In genomic region chr1:1235016-1235744, GRCh38 we compare ENCODE assay signal across 16 cellular contexts. TPM values are rescaled to one million over a fixed set of nuclear protein-coding genes. Genes with fewer than 3 reads are reported as not detected.
DNase-seq lines count a peak whose midpoint lies in the region; ATAC-seq and TF ChIP-seq lines count a peak whose summit lies in the region.
"Had no signal": no experiment of that assay in that cellular context is flagged by ENCODE, and none has a peak within 500 bp of the region (broad histone marks: within the 10 kb centered on the region; RNA-seq: fewer than 3 reads in every experiment).

No MANE protein-coding gene starts in this region.

- H3K4me1 ChIP-seq in cardiac muscle cell (ENCODE audit: low read depth) (peaks cover 9% of the 10 kb centered on the region), right cardiac atrium (ENCODE audit: control insufficient read depth, insufficient read depth, low read length) (peaks cover 5% of the 10 kb centered on the region), HEK293 (ENCODE audit: control insufficient read depth, insufficient read depth, low read length) (no peaks in the 10 kb centered on the region; the same call in 1 of the 2 replicates), neuronal stem cell (ENCODE audit: control insufficient read depth in 2 of 2, insufficient read depth in 1 of 2, low read depth in 1 of 2, low read length in 2 of 2) (peaks cover 20 to 44% of the 10 kb centered on the region in 2 donors)

- no peaks in the 10 kb centered on the region for H3K9me3 Mint-ChIP-seq in activated T-helper 1 cell treated with anti-CD3 and anti-CD28 coated beads, Interleukin-12 subunit alpha, Interleukin-12 subunit beta, Interleukin-2, Interleukin-4 antibody, amounts not matched to agents 30 ng/mL and 10 ng/mL and 1 ng/mL, durations not matched to agents 14 hours and 24 hours and 36 hours
- H3K9me3 Mint-ChIP-seq: CD8-positive, alpha-beta T cell; IgD-negative memory B cell had no signal

- peak overlapping the region; percentile 19 for H2BK5ac ChIP-seq in neuronal stem cell (ENCODE audit: low read length)

- peak overlapping the region; percentile 63 for H3K14ac ChIP-seq in neuronal stem cell (ENCODE audit: low read length)

- no peak overlapping the region for H4K91ac ChIP-seq in neuronal stem cell (ENCODE audit: low read depth, low read length, poor library complexity)

- ATAC-seq in right cardiac atrium (no peak), HG02870 (IDR thresholded peaks at IDR 0.05; ENCODE audit: unreplicated experiment) (no peak), GM21723 (IDR thresholded peaks at IDR 0.05; ENCODE audit: unreplicated experiment) (no peak)
- ATAC-seq: CD8-positive, alpha-beta T cell had no signal

- no peak overlapping the region for H3K9ac ChIP-seq in neuronal stem cell (ENCODE audit: low read depth, low read length, poor library complexity)

- TF ChIP-seq CTCF in cardiac muscle cell (IDR thresholded peaks at IDR 0.05; ENCODE audit: low read depth, low read length) (no peak), HEK293 (tag by site-specific recombination; IDR thresholded peaks at IDR 0.05) (no peak)

- H2AK5ac ChIP-seq in neuronal stem cell (ENCODE audit: low read depth, low read length), result no peak overlapping the region

- peak overlapping the region; percentile 11 for H3K4me3 Mint-ChIP-seq in activated T-helper 1 cell treated with anti-CD3 and anti-CD28 coated beads, Interleukin-12 subunit alpha, Interleukin-12 subunit beta, Interleukin-2, Interleukin-4 antibody, amounts not matched to agents 30 ng/mL and 10 ng/mL and 1 ng/mL, durations not matched to agents 14 hours and 24 hours and 36 hours

- intact Hi-C loops in right cardiac atrium (cut with DNase I), result loop anchor here in 1 of 4 donors (10.0 kb wide), 1 partner anchor 110 kb away; no protein-coding TSS in a partner anchor
- intact Hi-C loops in activated T-helper 1 cell treated with anti-CD3 and anti-CD28 coated beads, Interleukin-12 subunit alpha, Interleukin-12 subunit beta, Interleukin-2, Interleukin-4 antibody, amounts not matched to agents 30 ng/mL and 10 ng/mL and 1 ng/mL, durations not matched to agents 14 hours and 24 hours and 36 hours (cut with micrococcal nuclease), result no loop called here

- H3K4me1 Mint-ChIP-seq in activated T-helper 1 cell treated with anti-CD3 and anti-CD28 coated beads, Interleukin-12 subunit alpha, Interleukin-12 subunit beta, Interleukin-2, Interleukin-4 antibody, amounts not matched to agents 30 ng/mL and 10 ng/mL and 1 ng/mL, durations not matched to agents 14 hours and 24 hours and 36 hours (ENCODE audit: low read depth), result peaks cover 19% of the 10 kb centered on the region

- DNase-seq in cardiac muscle cell (ENCODE audit: low read depth in 1 of 2, low spot score in 1 of 2) (no peak), right cardiac atrium (no peak), neuronal stem cell (ENCODE audit: low spot score) (no peak)
- no peak for DNase-seq in activated T-helper 1 cell treated with anti-CD3 and anti-CD28 coated beads, Interleukin-12 subunit alpha, Interleukin-12 subunit beta, Interleukin-2, Interleukin-4 antibody, amounts not matched to agents 30 ng/mL and 10 ng/mL and 1 ng/mL, durations not matched to agents 14 hours and 24 hours and 36 hours (ENCODE audit: low spot score)
- DNase-seq in stimulated activated CD4-positive, alpha-beta T cell treated with anti-CD3 and anti-CD28 coated beads, Interleukin-2, amount 100 ng/mL, for 24 hours, result no peak
- DNase-seq: CD8-positive, alpha-beta T cell; DMS79 treated with DMSO at 0.1 percent for 48 hours; NCI-H1930 had no signal

- H2BK120ac ChIP-seq in neuronal stem cell (ENCODE audit: low read depth, low read length), result no peak overlapping the region

- no peak overlapping the region for H3K18ac ChIP-seq in neuronal stem cell (ENCODE audit: low read length)

- no peaks in the 10 kb centered on the region for H3K27me3 ChIP-seq in cardiac muscle cell
- no peaks in the 10 kb centered on the region for H3K27me3 ChIP-seq in right cardiac atrium (ENCODE audit: control insufficient read depth, insufficient read depth)
- no peaks in the 10 kb centered on the region for H3K27me3 ChIP-seq in neuronal stem cell (ENCODE audit: control insufficient read depth in 3 of 3, insufficient read depth in 3 of 3, low read depth in 1 of 3, low read length in 3 of 3)

- POLR2A ChIA-PET in HEK293 (lab: Yijun Ruan, JAX), result no interaction called here

- no peaks in the 10 kb centered on the region for H3K27me3 Mint-ChIP-seq in activated T-helper 1 cell treated with anti-CD3 and anti-CD28 coated beads, Interleukin-12 subunit alpha, Interleukin-12 subunit beta, Interleukin-2, Interleukin-4 antibody, amounts not matched to agents 30 ng/mL and 10 ng/mL and 1 ng/mL, durations not matched to agents 14 hours and 24 hours and 36 hours (ENCODE audit: insufficient read depth)

- H3K27ac Mint-ChIP-seq in activated T-helper 1 cell treated with anti-CD3 and anti-CD28 coated beads, Interleukin-12 subunit alpha, Interleukin-12 subunit beta, Interleukin-2, Interleukin-4 antibody, amounts not matched to agents 30 ng/mL and 10 ng/mL and 1 ng/mL, durations not matched to agents 14 hours and 24 hours and 36 hours, result no peak overlapping the region
- H3K27ac Mint-ChIP-seq: CD8-positive, alpha-beta T cell had no signal

- H2BK12ac ChIP-seq in neuronal stem cell (ENCODE audit: low read length), result no peak overlapping the region

- CTCF ChIA-PET in HEK293 (lab: Yijun Ruan, JAX), result interaction anchor here (0.6 kb wide), 1 partner anchor 29 kb away, joined by 3 read pairs; no protein-coding TSS in a partner anchor

- no peak overlapping the region for H3K4ac ChIP-seq in neuronal stem cell (ENCODE audit: low read length)

- no peak overlapping the region for H2BK15ac ChIP-seq in neuronal stem cell (ENCODE audit: low read length)

- peaks cover 17% of the 10 kb centered on the region for H3K36me3 Mint-ChIP-seq in activated T-helper 1 cell treated with anti-CD3 and anti-CD28 coated beads, Interleukin-12 subunit alpha, Interleukin-12 subunit beta, Interleukin-2, Interleukin-4 antibody, amounts not matched to agents 30 ng/mL and 10 ng/mL and 1 ng/mL, durations not matched to agents 14 hours and 24 hours and 36 hours (ENCODE audit: low read depth)
- H3K36me3 Mint-ChIP-seq: IgD-negative memory B cell had no signal

- no peak overlapping the region for H2AFZ ChIP-seq in neuronal stem cell (ENCODE audit: low read length)

- H3K4me3 ChIP-seq in cardiac muscle cell (no peak overlapping the region), right cardiac atrium (ENCODE audit: low read length) (no peak overlapping the region), HEK293 (ENCODE audit: low read depth, low read length) (no peak overlapping the region), neuronal stem cell (ENCODE audit: low read length in 2 of 2) (no peak overlapping the region)

- H3K36me3 ChIP-seq in cardiac muscle cell (no peaks in the 10 kb centered on the region), HEK293 (ENCODE audit: control insufficient read depth in 2 of 2, insufficient read depth in 1 of 2, low read length in 2 of 2) (peaks cover 0 to 10% of the 10 kb centered on the region in 2 experiments; a peak in 1 of 3 replicates), neuronal stem cell (replicated peaks in 1 of 2; ENCODE audit: control insufficient read depth in 2 of 2, insufficient read depth in 2 of 2, low read length in 2 of 2) (peaks cover 12 to 23% of the 10 kb centered on the region in 2 donors)

- 89% methylated on average over 27 of the region's 27 CpGs for WGBS in right cardiac atrium
- no CpG with 5 or more reads among the region's 27 CpGs for WGBS in neuronal stem cell (ENCODE audit: extremely low coverage in 2 of 2, insufficient read length in 2 of 2, insufficient replicate concordance in 1 of 2), 2 donors

- H3K23ac ChIP-seq in neuronal stem cell (ENCODE audit: low read depth, low read length, poor library complexity), result peak overlapping the region; percentile 34

- H3K9me3 ChIP-seq in cardiac muscle cell (ENCODE audit: low read depth), result no peaks in the 10 kb centered on the region
- H3K9me3 ChIP-seq in right cardiac atrium (ENCODE audit: control insufficient read depth, low read length), result no peaks in the 10 kb centered on the region
- no peaks in the 10 kb centered on the region for H3K9me3 ChIP-seq in HEK293 (ENCODE audit: control insufficient read depth, insufficient read depth, low read depth, low read length)
- H3K9me3 ChIP-seq in neuronal stem cell (replicated peaks in 1 of 2; ENCODE audit: control insufficient read depth in 2 of 2, insufficient read depth in 1 of 2, low read depth in 1 of 2, low read length in 2 of 2), result peaks cover 0 to 12% of the 10 kb centered on the region in 2 donors

- no peak overlapping the region for H4K8ac ChIP-seq in neuronal stem cell (ENCODE audit: low read depth, low read length)

- peaks cover 12% of the 10 kb centered on the region for H3K79me1 ChIP-seq in neuronal stem cell (ENCODE audit: low read depth, low read length)

- peak overlapping the region; percentile 52 for H3K27ac ChIP-seq in cardiac muscle cell
- no peak overlapping the region for H3K27ac ChIP-seq in right cardiac atrium (ENCODE audit: low read length)
- no peak overlapping the region; the same call in 1 of the 2 replicates for H3K27ac ChIP-seq in HEK293 (ENCODE audit: extremely low read depth, low read depth, low read length)
- H3K27ac ChIP-seq in neuronal stem cell (replicated peaks; ENCODE audit: low read length), result no peak overlapping the region

- H3K4me2 ChIP-seq in neuronal stem cell (ENCODE audit: insufficient read depth, low read length, poor library complexity, severe bottlenecking), result no peak overlapping the region

RNA-seq across cellular contexts. Expression of gene B3GALT6, which starts 3.1 kb away (rescaled TPM):
- total RNA-seq in cardiac muscle cell (53.1 and 58.9 TPM in 2 replicates), right cardiac atrium (10 to 100 TPM; 10.2 to 13.3 (median 12.0) TPM)
- polyA plus RNA-seq in cardiac muscle cell (56.8 and 69.5 TPM in 2 replicates), right cardiac atrium (9.1 TPM)
- 45.9 and 46.3 TPM in 2 replicates for total RNA-seq in activated T-helper 1 cell treated with anti-CD3 and anti-CD28 coated beads, Interleukin-12 subunit alpha, Interleukin-12 subunit beta, Interleukin-2, Interleukin-4 antibody, amounts not matched to agents 30 ng/mL and 10 ng/mL and 1 ng/mL, durations not matched to agents 14 hours and 24 hours and 36 hours
- polyA plus RNA-seq in neuronal stem cell (2013, experiment 1 of 2), result 24.2 TPM
- 23.9 TPM for polyA plus RNA-seq in neuronal stem cell (2013, experiment 2 of 2)

RNA-seq across cellular contexts. Expression of gene SDF4, which starts 3.4 kb away (rescaled TPM):
- total RNA-seq in cardiac muscle cell, result 139 and 148 TPM in 2 replicates
- polyA plus RNA-seq in cardiac muscle cell, result 172 and 180 TPM in 2 replicates
- 100 to 1,000 TPM; 156 to 215 (median 168) TPM for total RNA-seq in right cardiac atrium
- 165 TPM for polyA plus RNA-seq in right cardiac atrium
- 202 TPM in 2 replicates for total RNA-seq in activated T-helper 1 cell treated with anti-CD3 and anti-CD28 coated beads, Interleukin-12 subunit alpha, Interleukin-12 subunit beta, Interleukin-2, Interleukin-4 antibody, amounts not matched to agents 30 ng/mL and 10 ng/mL and 1 ng/mL, durations not matched to agents 14 hours and 24 hours and 36 hours
- 62.8 TPM for polyA plus RNA-seq in neuronal stem cell (2013, experiment 1 of 2)
- polyA plus RNA-seq in neuronal stem cell (2013, experiment 2 of 2), result 64.4 TPM

RNA-seq across cellular contexts. Expression of gene C1QTNF12, which starts 11.3 kb away (rescaled TPM):
- total RNA-seq in cardiac muscle cell (1.5 TPM in 1 of 2 replicates, not detected in the other), right cardiac atrium (1 to 10 TPM in 2 of 4 donors, under 1 TPM in 1, not detected in 1; 0.94 to 2.4 (median 1.1) TPM)
- polyA plus RNA-seq in cardiac muscle cell (not detected in 2 replicates), right cardiac atrium (0.36 TPM)
- 2.2 and 4.1 TPM in 2 replicates for total RNA-seq in activated T-helper 1 cell treated with anti-CD3 and anti-CD28 coated beads, Interleukin-12 subunit alpha, Interleukin-12 subunit beta, Interleukin-2, Interleukin-4 antibody, amounts not matched to agents 30 ng/mL and 10 ng/mL and 1 ng/mL, durations not matched to agents 14 hours and 24 hours and 36 hours
- 4.0 TPM for polyA plus RNA-seq in neuronal stem cell (2013, experiment 1 of 2)
- polyA plus RNA-seq in neuronal stem cell (2013, experiment 2 of 2), result 4.6 TPM
- total RNA-seq: SK-MEL-5 had no signal

RNA-seq across cellular contexts. Expression of gene TNFRSF4, which starts 21.2 kb away (rescaled TPM):
- total RNA-seq in cardiac muscle cell (0.11 TPM in 1 of 2 replicates, not detected in the other), right cardiac atrium (1 to 10 TPM; 1.0 to 2.0 (median 1.2) TPM)
- polyA plus RNA-seq in cardiac muscle cell (0.10 TPM in 1 of 2 replicates, not detected in the other), right cardiac atrium (2.3 TPM)
- 788 and 811 TPM in 2 replicates for total RNA-seq in activated T-helper 1 cell treated with anti-CD3 and anti-CD28 coated beads, Interleukin-12 subunit alpha, Interleukin-12 subunit beta, Interleukin-2, Interleukin-4 antibody, amounts not matched to agents 30 ng/mL and 10 ng/mL and 1 ng/mL, durations not matched to agents 14 hours and 24 hours and 36 hours
- polyA plus RNA-seq in neuronal stem cell (2013, experiment 1 of 2), result 0.06 TPM
- polyA plus RNA-seq in neuronal stem cell (2013, experiment 2 of 2), result 0.08 TPM
- total RNA-seq: G401, HT-29, SK-MEL-5 had no signal
- polyA plus RNA-seq: IgD-negative memory B cell had no signal

RNA-seq across cellular contexts. Expression of gene TNFRSF18, which starts 28.8 kb away (rescaled TPM):
- total RNA-seq in cardiac muscle cell (not detected in 2 replicates), right cardiac atrium (under 1 TPM in 1 of 4 donors, not detected in 3; 0.38 TPM)
- polyA plus RNA-seq in cardiac muscle cell (0.39 and 0.74 TPM in 2 replicates), right cardiac atrium (0.14 TPM)
- 350 and 356 TPM in 2 replicates for total RNA-seq in activated T-helper 1 cell treated with anti-CD3 and anti-CD28 coated beads, Interleukin-12 subunit alpha, Interleukin-12 subunit beta, Interleukin-2, Interleukin-4 antibody, amounts not matched to agents 30 ng/mL and 10 ng/mL and 1 ng/mL, durations not matched to agents 14 hours and 24 hours and 36 hours
- polyA plus RNA-seq in neuronal stem cell (2013, experiment 1 of 2), result 0.21 TPM
- 0.36 TPM for polyA plus RNA-seq in neuronal stem cell (2013, experiment 2 of 2)
- total RNA-seq: G401, HT-29, LHCN-M2, SK-MEL-5 had no signal
